In the genomic region with DNA sequence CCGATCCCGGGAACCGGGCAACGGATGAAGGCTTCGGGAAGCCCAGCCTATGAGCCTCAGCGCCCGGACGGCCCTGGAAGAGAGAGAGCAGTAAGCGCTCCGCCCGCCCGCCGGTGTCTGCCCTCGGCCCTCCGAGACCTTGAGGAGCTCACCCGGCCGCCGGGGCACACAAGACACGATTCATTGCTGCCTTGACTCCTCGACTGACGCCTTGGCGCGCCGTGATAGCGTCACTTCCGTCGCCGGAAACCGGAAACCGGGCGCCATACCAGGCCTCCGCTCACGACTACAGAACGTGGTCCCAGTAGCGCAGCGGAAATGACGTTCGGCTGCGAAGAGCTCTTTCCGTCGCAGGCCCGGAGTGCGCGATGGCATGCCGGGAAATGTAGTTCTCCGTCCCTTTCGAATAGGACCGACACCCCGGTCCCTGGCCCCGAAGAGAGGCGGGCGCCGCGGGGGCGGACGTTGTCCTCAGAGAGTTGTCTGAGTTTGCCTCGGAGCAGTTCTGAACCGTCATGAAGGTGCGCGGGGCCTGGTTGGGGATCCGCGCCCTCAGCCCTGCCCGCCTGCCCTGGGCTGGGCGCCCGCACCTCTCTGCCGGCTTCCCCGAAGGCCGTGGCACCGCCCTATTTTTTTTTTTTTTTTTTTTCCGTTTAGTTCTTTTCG, we compare ENCODE assay signal across 8 cellular contexts.
DNase-seq lines count a peak whose midpoint lies in the region; ATAC-seq and TF ChIP-seq lines count a peak whose summit lies in the region.

A gene (minus strand): TSS at position 208 of the 666 bp plus-strand sequence. CDS start 24 bp downstream, at position 184.

- no peak for TF ChIP-seq CTCF in AG09309 (IDR thresholded peaks at IDR 0.05; ENCODE audit: control insufficient read depth, insufficient read depth, low read depth, low read length, missing control alignments)

- DNase-seq in AG09309 (ENCODE audit: low read depth) (peak; percentile 91), NCI-H446 (lab: John Stamatoyannopoulos, UW) (peak; percentile 95 to 98), cerebellar cortex (ENCODE audit: low spot score) (peak; percentile 99), islet precursor cell (peak; percentile 99)
- DNase-seq in stimulated activated CD4-positive, alpha-beta T cell treated with anti-CD3 and anti-CD28 coated beads, Interleukin-12 subunit alpha, Interleukin-12 subunit beta, amount 100 ng/mL, for 48 hours (ENCODE audit: low read depth in 2 of 3, low spot score in 1 of 3), result peak; percentile 98 to 99 (median 98)

- H3K4me3 ChIP-seq in AG09309 (ENCODE audit: control insufficient read depth, low read depth, low read length), result peak within 1 kb of the TSS; percentile 98

- peak; percentile 96 for ATAC-seq in GM19025 (IDR thresholded peaks at IDR 0.05; ENCODE audit: low read depth, unreplicated experiment)
- ATAC-seq in HG03342 (IDR thresholded peaks at IDR 0.05; ENCODE audit: unreplicated experiment), result peak; percentile 93
- ATAC-seq in activated CD4-positive, CD25-positive, alpha-beta regulatory T cell treated with anti-CD3 and anti-CD28 coated beads, Interleukin-2, amount 50 U/mL, for 24 hours, result peak; percentile 91 to 93

Comparison
In these comparisons a context has a peak if more than half of its experiments do, and no peak if none do; other contexts are left out.
1. Peak in every context shown above with its lines: DNase-seq, ATAC-seq and H3K4me3 ChIP-seq.